Comparison of ENCODE assay signal across 1 cellular context in the genomic region with DNA sequence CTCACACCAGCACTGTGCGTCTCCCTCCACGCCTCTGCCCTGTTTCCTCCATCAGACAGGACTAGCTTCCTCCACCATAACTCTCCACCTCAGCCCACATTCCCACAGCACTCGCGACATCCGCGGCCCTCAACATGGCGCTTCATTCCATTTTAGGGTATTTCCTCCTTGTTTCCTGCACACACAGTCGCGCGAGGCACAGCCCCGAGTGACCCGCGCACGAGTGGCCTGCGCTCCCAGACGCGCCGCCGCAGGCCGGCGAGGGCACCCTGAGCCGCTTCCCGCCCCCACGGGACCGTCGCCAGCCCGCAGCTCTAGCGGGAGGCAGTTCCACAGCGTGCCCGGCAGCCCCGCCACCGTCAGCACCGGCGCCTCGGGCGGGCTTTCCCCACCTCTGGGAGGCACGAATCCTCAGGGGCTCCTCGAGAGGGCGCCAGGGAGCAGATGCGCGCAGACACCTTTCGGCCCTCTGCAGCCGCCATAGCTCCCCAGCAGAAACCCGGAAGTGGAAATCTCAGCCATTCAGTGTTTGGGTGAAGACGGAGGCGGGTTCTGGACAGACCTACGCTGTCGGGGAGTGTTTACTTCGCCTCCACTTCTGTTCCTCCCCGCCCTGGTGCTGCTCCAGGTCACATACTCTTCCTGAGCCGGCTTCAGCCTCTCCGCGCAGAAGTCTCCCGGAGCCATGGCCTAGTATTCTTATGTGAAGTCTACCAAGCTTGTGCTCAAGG.
A peak's percentile ranks its signal among the peaks of the same experiment; 100 is the strongest.
TF ChIP-seq lines count a peak whose summit lies in the region.

No MANE protein-coding gene starts in this region.

TF ChIP-seq in HepG2, 621 proteins besides CTCF, POLR2A, EP300 and RAD21 (continued from another document):
- TF ChIP-seq, protein P1, sequence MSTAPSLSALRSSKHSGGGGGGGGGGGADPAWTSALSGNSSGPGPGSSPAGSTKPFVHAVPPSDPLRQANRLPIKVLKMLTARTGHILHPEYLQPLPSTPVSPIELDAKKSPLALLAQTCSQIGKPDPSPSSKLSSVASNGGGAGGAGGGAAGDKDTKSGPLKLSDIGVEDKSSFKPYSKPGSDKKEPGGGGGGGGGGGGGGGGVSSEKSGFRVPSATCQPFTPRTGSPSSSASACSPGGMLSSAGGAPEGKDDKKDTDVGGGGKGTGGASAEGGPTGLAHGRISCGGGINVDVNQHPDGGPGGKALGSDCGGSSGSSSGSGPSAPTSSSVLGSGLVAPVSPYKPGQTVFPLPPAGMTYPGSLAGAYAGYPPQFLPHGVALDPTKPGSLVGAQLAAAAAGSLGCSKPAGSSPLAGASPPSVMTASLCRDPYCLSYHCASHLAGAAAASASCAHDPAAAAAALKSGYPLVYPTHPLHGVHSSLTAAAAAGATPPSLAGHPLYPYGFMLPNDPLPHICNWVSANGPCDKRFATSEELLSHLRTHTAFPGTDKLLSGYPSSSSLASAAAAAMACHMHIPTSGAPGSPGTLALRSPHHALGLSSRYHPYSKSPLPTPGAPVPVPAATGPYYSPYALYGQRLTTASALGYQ (CRISPR knock-in tag; IDR thresholded peaks at IDR 0.05) = peak; percentile 68; the same call in 1 of the 2 replicates
- TF ChIP-seq MYNN (CRISPR knock-in tag; IDR thresholded peaks at IDR 0.05; ENCODE audit: low read depth) (peak; percentile 34; the same call in 1 of the 2 replicates), ASH2L (IDR thresholded peaks at IDR 0.05; ENCODE audit: insufficient read length, low read depth, low read length) (peak; percentile 83)
